In genomic region chr4:6546681-6547447, GRCh38 we compare ENCODE assay signal across 8 cellular contexts. TPM values are rescaled to one million over a fixed set of nuclear protein-coding genes. Genes with fewer than 3 reads are reported as not detected.
DNase-seq lines count a peak whose midpoint lies in the region; ATAC-seq, FAIRE-seq and TF ChIP-seq lines count a peak whose summit lies in the region.

No MANE protein-coding gene starts in this region.

- H3K4me3 ChIP-seq in AG10803 (ENCODE audit: low read length) (no peak overlapping the region), lung (no peak overlapping the region)

- 29% methylated on average over 19 of the region's 19 CpGs for WGBS in lung, 2 donors

- ATAC-seq in lung (ENCODE audit: insufficient read depth, low FRiP score) (peak; percentile 68), GM21737 (IDR thresholded peaks at IDR 0.05; ENCODE audit: unreplicated experiment) (no peak)

- no peaks in the 10 kb centered on the region for H3K4me1 ChIP-seq in lung (ENCODE audit: control insufficient read depth in 2 of 2, insufficient read depth in 2 of 2, low read length in 2 of 2)

- no peaks in the 10 kb centered on the region for H3K36me3 ChIP-seq in lung (ENCODE audit: control insufficient read depth in 2 of 2, insufficient read depth in 2 of 2, low read length in 2 of 2)

- TF ChIP-seq CTCF in AG10803 (conservative IDR thresholded peaks at IDR 0.05; ENCODE audit: low read length) (peak; percentile 83), lung (IDR thresholded peaks at IDR 0.05; ENCODE audit: control extremely low read depth, extremely low read depth) (peak; percentile 53)

- peak; percentile 72 for FAIRE-seq in GM19239 (lab: Jason Lieb, UNC)

- H3K27me3 ChIP-seq in lung (ENCODE audit: control insufficient read depth, insufficient read depth), result no peaks in the 10 kb centered on the region

- peaks cover 0 to 15% of the 10 kb centered on the region in 2 donors for H3K9me3 ChIP-seq in lung (ENCODE audit: control insufficient read depth in 2 of 2, insufficient read depth in 1 of 2, low read length in 1 of 2)

- DNase-seq in AG10803 (ENCODE audit: low read depth), result peak; percentile 61
- peak; percentile 60 for DNase-seq in GM19239 (ENCODE audit: insufficient read length, low spot score)
- DNase-seq in NCI-H2107 (lab: John Stamatoyannopoulos, UW), result peak; percentile 8
- peak; percentile 44 for DNase-seq in activated CD4-positive, CD25-positive, alpha-beta regulatory T cell treated with anti-CD3 and anti-CD28 coated beads, Interleukin-2, amount 50 U/mL, for 72 hours
- DNase-seq in lung (ENCODE audit: low spot score), result peak; percentile 41
- peak; percentile 10 for DNase-seq in stimulated activated CD8-positive, alpha-beta memory T cell treated with anti-CD3 and anti-CD28 coated beads, Interleukin-4, amount 100 ng/mL, for 24 hours (ENCODE audit: low read depth)

- H3K27ac ChIP-seq in cingulate gyrus (ENCODE audit: low read depth, low read length) (peak overlapping the region; percentile 55), lung (ENCODE audit: low read depth in 1 of 2, low read length in 1 of 2) (no peak overlapping the region)

RNA-seq across cellular contexts. Expression of gene MAN2B2, which starts 28.1 kb away (rescaled TPM):
- total RNA-seq in lung, result 10 to 100 TPM; 12.2 to 36.1 TPM
- polyA plus RNA-seq in lung, result 10 to 100 TPM in 1 of 2 donors, 1 to 10 TPM in 1; 6.5 to 20.8 TPM

Comparison
In these comparisons a context has a peak if more than half of its experiments do, and no peak if none do; other contexts are left out.
1. DNase-seq: peak in every context shown above with its lines; median percentile 61 in AG10803; 60 in GM19239; 44 in activated CD4-positive, CD25-positive, alpha-beta regulatory T cell treated with anti-CD3 and anti-CD28 coated beads, Interleukin-2, amount 50 U/mL, for 72 hours; 41 in lung; 10 in stimulated activated CD8-positive, alpha-beta memory T cell treated with anti-CD3 and anti-CD28 coated beads, Interleukin-4, amount 100 ng/mL, for 24 hours; 8 in NCI-H2107.